Comparison of ENCODE assay signal across 12 cellular contexts in the genomic region with DNA sequence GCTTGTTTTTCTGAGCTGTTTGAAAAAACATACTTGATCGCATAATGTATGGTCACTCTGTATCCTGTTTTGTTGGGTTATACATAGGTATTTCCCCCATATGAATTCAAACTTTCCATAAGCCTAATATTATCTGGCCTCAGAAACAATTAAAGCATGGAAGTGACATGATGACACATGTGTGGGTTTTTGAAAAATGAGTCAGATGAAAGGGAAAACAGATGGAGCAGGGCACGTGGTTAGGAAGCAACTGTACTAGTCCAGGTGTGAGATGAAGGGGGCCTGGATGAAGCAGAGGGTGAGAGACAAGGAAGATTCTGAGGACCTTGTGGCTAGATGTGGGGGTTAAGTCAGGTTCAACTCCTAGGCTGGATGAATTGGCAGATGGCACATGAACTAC.
DNase-seq lines count a peak whose midpoint lies in the region; ATAC-seq, FAIRE-seq and TF ChIP-seq lines count a peak whose summit lies in the region.
"Had no signal": no experiment of that assay in that cellular context is flagged by ENCODE, and none has a peak within 500 bp of the region (broad histone marks: within the 10 kb centered on the region; RNA-seq: fewer than 3 reads in every experiment).

No MANE protein-coding gene starts in this region.

- H3K9ac ChIP-seq in astrocyte (ENCODE audit: low read length): no peak overlapping the region

- ATAC-seq in GM21360 (IDR thresholded peaks at IDR 0.05; ENCODE audit: unreplicated experiment): no peak
- ATAC-seq: T-helper 17 cell, upper lobe of right lung had no signal

- 54% methylated on average over 2 of the region's 2 CpGs for WGBS in hepatocyte (ENCODE audit: low lambda C conversion rate, missing lambda C conversion rate)

- no peak for FAIRE-seq in astrocyte (lab: Jason Lieb, UNC)

- no peak for TF ChIP-seq CTCF in astrocyte (IDR thresholded peaks at IDR 0.05; ENCODE audit: insufficient read depth, low read depth, low read length)
- no peak for TF ChIP-seq CTCF in Calu3 (IDR thresholded peaks at IDR 0.05; ENCODE audit: unreplicated experiment)
- TF ChIP-seq CTCF in hepatocyte (IDR thresholded peaks at IDR 0.05; ENCODE audit: poor library complexity): no peak

- H3K4me3 Mint-ChIP-seq in astrocyte (ENCODE audit: unreplicated experiment): no peak overlapping the region
- H3K4me3 Mint-ChIP-seq in Calu3 (ENCODE audit: low read depth, unreplicated experiment): no peak overlapping the region
- H3K4me3 Mint-ChIP-seq: T-helper 17 cell had no signal

- no peak overlapping the region for H3K4me3 ChIP-seq in astrocyte (ENCODE audit: insufficient read depth, low read depth, low read length)
- H3K4me3 ChIP-seq in hepatocyte: no peak overlapping the region
- H3K4me3 ChIP-seq: upper lobe of right lung had no signal

- H3K27ac Mint-ChIP-seq in astrocyte (ENCODE audit: unreplicated experiment) (no peak overlapping the region), Calu3 (ENCODE audit: unreplicated experiment) (no peak overlapping the region)
- H3K27ac Mint-ChIP-seq: T-helper 17 cell had no signal

- H3K4me1 ChIP-seq in astrocyte (ENCODE audit: insufficient read depth, low read length): peaks cover 17% of the 10 kb centered on the region
- H3K4me1 ChIP-seq in hepatocyte (ENCODE audit: insufficient read depth): no peaks in the 10 kb centered on the region

- CTCF ChIA-PET in Calu3 (lab: Charles Lee): no interaction called here

- H3K27me3 ChIP-seq in astrocyte (ENCODE audit: insufficient read depth, low read length) (no peaks in the 10 kb centered on the region), hepatocyte (no peaks in the 10 kb centered on the region)
- H3K27me3 ChIP-seq: upper lobe of right lung had no signal

- no peaks in the 10 kb centered on the region for H3K9me3 Mint-ChIP-seq in astrocyte (ENCODE audit: unreplicated experiment)
- H3K9me3 Mint-ChIP-seq in Calu3 (ENCODE audit: low read depth, unreplicated experiment): no peaks in the 10 kb centered on the region

- H3K27me3 Mint-ChIP-seq in astrocyte (ENCODE audit: low read depth, unreplicated experiment) (no peaks in the 10 kb centered on the region), Calu3 (ENCODE audit: unreplicated experiment) (no peaks in the 10 kb centered on the region)

- H2AFZ ChIP-seq in astrocyte (ENCODE audit: low read depth, low read length) (no peak overlapping the region), hepatocyte (no peak overlapping the region)

- H3K9me3 ChIP-seq in astrocyte (ENCODE audit: insufficient read depth, low read depth, low read length) (no peaks in the 10 kb centered on the region), hepatocyte (ENCODE audit: low read depth) (no peaks in the 10 kb centered on the region)
- H3K9me3 ChIP-seq: upper lobe of right lung had no signal

- H3K27ac ChIP-seq in astrocyte (ENCODE audit: low read depth, low read length) (peak overlapping the region; percentile 34), hepatocyte (no peak overlapping the region)
- H3K27ac ChIP-seq: upper lobe of right lung had no signal

- H3K36me3 Mint-ChIP-seq in astrocyte (ENCODE audit: low read depth, unreplicated experiment) (peaks cover 8% of the 10 kb centered on the region), Calu3 (ENCODE audit: insufficient read depth, unreplicated experiment) (peaks cover 15% of the 10 kb centered on the region)

- no TSS peak for BruUV-seq in Calu3 (replicated peaks; lab: Mats Ljungman, UMichigan)

- peak overlapping the region; percentile 42 for H3K4me2 ChIP-seq in astrocyte (ENCODE audit: low read length)
- H3K4me2 ChIP-seq in hepatocyte: no peak overlapping the region

- H4K20me1 ChIP-seq in astrocyte (ENCODE audit: insufficient read depth, low read length) (no peaks in the 10 kb centered on the region), hepatocyte (ENCODE audit: insufficient read depth, poor library complexity, severe bottlenecking) (peaks cover 3% of the 10 kb centered on the region)

- DNase-seq in EH (ENCODE audit: low read depth) (peak; percentile 57), MV-4-11 (lab: John Stamatoyannopoulos, UW) (peak; percentile 78), astrocyte (ENCODE audit: low read depth) (peak; percentile 68), lung microvascular endothelial cell (ENCODE audit: low read depth in 2 of 2) (peak; percentile 86 to 89), Calu3 (no peak), dedifferentiated amniotic fluid mesenchymal stem cell (ENCODE audit: extremely low spot score) (no peak), hepatocyte (ENCODE audit: low spot score) (no peak)
- DNase-seq: foreskin melanocyte, NCI-H2029 treated with DMSO at 0.1 percent for 48 hours, T-helper 17 cell, upper lobe of right lung had no signal

- intact Hi-C loops in Calu3 (cut with micrococcal nuclease; ENCODE audit: unreplicated experiment): no loop called here

- no peaks in the 10 kb centered on the region for H3K9me2 ChIP-seq in hepatocyte (replicated peaks; ENCODE audit: insufficient read depth)

- H3K36me3 ChIP-seq in astrocyte (ENCODE audit: insufficient read depth, low read length) (peaks cover 7% of the 10 kb centered on the region), hepatocyte (replicated peaks; ENCODE audit: insufficient read depth, low read depth) (no peaks in the 10 kb centered on the region)

- H3K4me1 Mint-ChIP-seq in astrocyte (ENCODE audit: low read depth, unreplicated experiment) (peaks cover 15% of the 10 kb centered on the region), Calu3 (ENCODE audit: low read depth, unreplicated experiment) (peaks cover 32% of the 10 kb centered on the region)

- H3K79me2 ChIP-seq in astrocyte (ENCODE audit: insufficient read depth, low read length): no peaks in the 10 kb centered on the region
- peaks cover 3% of the 10 kb centered on the region for H3K79me2 ChIP-seq in hepatocyte

Comparison
In these comparisons a context has a peak if more than half of its experiments do, and no peak if none do; other contexts are left out.
1. DNase-seq: peak in EH (single experiment), MV-4-11 (single experiment), astrocyte (single experiment) and lung microvascular endothelial cell (2 of 2); none in Calu3 (single experiment), dedifferentiated amniotic fluid mesenchymal stem cell (single experiment) and hepatocyte (single experiment).